10 cellular contexts compared by ENCODE assay signal in genomic region chr13:95002968-95003813, GRCh38.
A peak's percentile ranks its signal among the peaks of the same experiment; 100 is the strongest.
DNase-seq lines count a peak whose midpoint lies in the region; ATAC-seq and TF ChIP-seq lines count a peak whose summit lies in the region.
"Had no signal": no experiment of that assay in that cellular context is flagged by ENCODE, and none has a peak within 500 bp of the region (broad histone marks: within the 10 kb centered on the region; RNA-seq: fewer than 3 reads in every experiment).

No MANE protein-coding gene starts in this region.

- POLR2A ChIA-PET in BJ (lab: Charles Lee) (no interaction called here), T-cell (lab: Charles Lee) (no interaction called here)
- POLR2A ChIA-PET in activated CD4-positive, alpha-beta T cell treated with anti-CD3 and anti-CD28 coated beads, Interleukin-2, amount 10 ng/mL, durations not matched to agents 7 days and 5 days (lab: Charles Lee) = no interaction called here

- H3K23ac ChIP-seq in mesendoderm (ENCODE audit: low read length) = no peak overlapping the region

- H2AK5ac ChIP-seq in mesendoderm (ENCODE audit: low read length) = no peak overlapping the region

- H3K27me3 Mint-ChIP-seq in activated CD4-positive, alpha-beta T cell treated with anti-CD3 and anti-CD28 coated beads, Interleukin-2, amount 10 ng/mL, durations not matched to agents 7 days and 5 days = peaks cover 19% of the 10 kb centered on the region
- peaks cover 28 to 35% of the 10 kb centered on the region in 2 donors for H3K27me3 Mint-ChIP-seq in T-cell

- H3K4me3 ChIP-seq in BJ (ENCODE audit: low read depth, low read length) (peak overlapping the region; percentile 21), mesendoderm (ENCODE audit: low read length) (no peak overlapping the region)
- H3K4me3 ChIP-seq: uterus had no signal

- H3K9ac ChIP-seq in mesendoderm (ENCODE audit: low read length) = peak overlapping the region; percentile 36

- CTCF ChIA-PET in BJ (lab: Yijun Ruan, JAX) (interaction anchor here (1.1 to 1.3 kb wide), 2 partner anchors 11 to 36 kb away, joined by 3 read pairs; no protein-coding TSS in a partner anchor), T-cell (lab: Charles Lee) (no interaction called here)
- CTCF ChIA-PET in activated CD4-positive, alpha-beta T cell treated with anti-CD3 and anti-CD28 coated beads, Interleukin-2, amount 10 ng/mL, durations not matched to agents 7 days and 5 days (lab: Charles Lee) = no interaction called here

- no peaks in the 10 kb centered on the region for H3K4me1 Mint-ChIP-seq in activated CD4-positive, alpha-beta T cell treated with anti-CD3 and anti-CD28 coated beads, Interleukin-2, amount 10 ng/mL, durations not matched to agents 7 days and 5 days
- no peaks in the 10 kb centered on the region for H3K4me1 Mint-ChIP-seq in T-cell

- H3K27ac ChIP-seq in mesendoderm (ENCODE audit: low read depth, low read length) = no peak overlapping the region
- H3K27ac ChIP-seq: uterus had no signal

- no peaks in the 10 kb centered on the region for H3K36me3 Mint-ChIP-seq in activated CD4-positive, alpha-beta T cell treated with anti-CD3 and anti-CD28 coated beads, Interleukin-2, amount 10 ng/mL, durations not matched to agents 7 days and 5 days (ENCODE audit: low read depth)
- H3K36me3 Mint-ChIP-seq in T-cell = no peaks in the 10 kb centered on the region

- H3K9me3 Mint-ChIP-seq in activated CD4-positive, alpha-beta T cell treated with anti-CD3 and anti-CD28 coated beads, Interleukin-2, amount 10 ng/mL, durations not matched to agents 7 days and 5 days = no peaks in the 10 kb centered on the region
- no peaks in the 10 kb centered on the region for H3K9me3 Mint-ChIP-seq in T-cell

- TF ChIP-seq CTCF in BJ (IDR thresholded peaks at IDR 0.05; ENCODE audit: insufficient read depth, low read depth, low read length) = no peak

- no peak overlapping the region for H3K18ac ChIP-seq in mesendoderm (ENCODE audit: low read length)

- H3K4me1 ChIP-seq in mesendoderm (ENCODE audit: control insufficient read depth, low read depth, low read length) = no peaks in the 10 kb centered on the region

- no peak overlapping the region for H3K4me3 Mint-ChIP-seq in activated CD4-positive, alpha-beta T cell treated with anti-CD3 and anti-CD28 coated beads, Interleukin-2, amount 10 ng/mL, durations not matched to agents 7 days and 5 days
- H3K4me3 Mint-ChIP-seq in T-cell = no peak overlapping the region

- no peaks in the 10 kb centered on the region for H3K79me2 ChIP-seq in mesendoderm (ENCODE audit: control insufficient read depth, insufficient read depth, low read length)

- H4K5ac ChIP-seq in mesendoderm (ENCODE audit: low read length) = no peak overlapping the region

- H4K8ac ChIP-seq in mesendoderm (ENCODE audit: low read depth, low read length) = no peak overlapping the region

- ATAC-seq in GM21723 (IDR thresholded peaks at IDR 0.05; ENCODE audit: unreplicated experiment) = no peak
- ATAC-seq in GM18870 (IDR thresholded peaks at IDR 0.05; ENCODE audit: unreplicated experiment) = no peak
- ATAC-seq in T-cell (replicated peaks in 1 of 4) = no peak

- H3K79me1 ChIP-seq in mesendoderm (ENCODE audit: low read length) = no peaks in the 10 kb centered on the region

- no peak overlapping the region for H3K27ac Mint-ChIP-seq in activated CD4-positive, alpha-beta T cell treated with anti-CD3 and anti-CD28 coated beads, Interleukin-2, amount 10 ng/mL, durations not matched to agents 7 days and 5 days
- no peak overlapping the region for H3K27ac Mint-ChIP-seq in T-cell

- DNase-seq in BJ (ENCODE audit: low read depth) (no peak), NCI-H1105 treated with DMSO at 0.1 percent for 48 hours (lab: John Stamatoyannopoulos, UW) (peak; percentile 59), brain pericyte (ENCODE audit: low read depth, low spot score) (peak; percentile 43), mesendoderm (no peak), T-cell (no peak)
- DNase-seq in activated CD4-positive, alpha-beta T cell treated with anti-CD3 and anti-CD28 coated beads, Interleukin-2, amount 10 ng/mL, durations not matched to agents 7 days and 5 days = no peak
- DNase-seq: DND-41, uterus had no signal

- H3K27me3 ChIP-seq in BJ (ENCODE audit: control insufficient read depth, insufficient read depth, low read length) = no peaks in the 10 kb centered on the region; the same call in 1 of the 2 replicates
- no peaks in the 10 kb centered on the region for H3K27me3 ChIP-seq in mesendoderm (ENCODE audit: insufficient read depth, low read length, poor library complexity)
- H3K27me3 ChIP-seq: uterus had no signal

- H3K4me2 ChIP-seq in mesendoderm (ENCODE audit: low read length) = peak overlapping the region; percentile 28

- no peak overlapping the region for H3K4ac ChIP-seq in mesendoderm (ENCODE audit: low read depth, low read length)

- no peak overlapping the region for H2BK15ac ChIP-seq in mesendoderm (replicated peaks; ENCODE audit: low read depth)

- peak overlapping the region; percentile 70 for H3K56ac ChIP-seq in mesendoderm (ENCODE audit: low read length)

- no CpG with 5 or more reads among the region's 46 CpGs for WGBS in mesendoderm (ENCODE audit: extremely low coverage, insufficient coverage, low lambda C conversion rate)

- H2BK120ac ChIP-seq in mesendoderm (ENCODE audit: low read depth, low read length) = no peak overlapping the region

- H2BK5ac ChIP-seq in mesendoderm (ENCODE audit: low read length) = no peak overlapping the region

- H3K36me3 ChIP-seq in BJ (ENCODE audit: control insufficient read depth, insufficient read depth, low read length) (no peaks in the 10 kb centered on the region), mesendoderm (ENCODE audit: control insufficient read depth, insufficient read depth, low read length) (no peaks in the 10 kb centered on the region)
- H3K36me3 ChIP-seq: uterus had no signal

Comparison
In these comparisons a context has a peak if more than half of its experiments do, and no peak if none do; other contexts are left out.
1. DNase-seq: peak in NCI-H1105 treated with DMSO at 0.1 percent for 48 hours (single experiment) and brain pericyte (single experiment); none in BJ (single experiment), mesendoderm (single experiment), activated CD4-positive, alpha-beta T cell treated with anti-CD3 and anti-CD28 coated beads, Interleukin-2, amount 10 ng/mL, durations not matched to agents 7 days and 5 days (single experiment) and T-cell (0 of 34).